Comparison of ENCODE assay signal across 15 cellular contexts in genomic region chr2:158502984-158503383, GRCh38. TPM values are rescaled to one million over a fixed set of nuclear protein-coding genes. Genes with fewer than 3 reads are reported as not detected.
DNase-seq lines count a peak whose midpoint lies in the region; ATAC-seq and TF ChIP-seq lines count a peak whose summit lies in the region.
"Had no signal": no experiment of that assay in that cellular context is flagged by ENCODE, and none has a peak within 500 bp of the region (broad histone marks: within the 10 kb centered on the region; RNA-seq: fewer than 3 reads in every experiment).

No MANE protein-coding gene starts in this region.

- ATAC-seq in HG03342 (IDR thresholded peaks at IDR 0.05; ENCODE audit: unreplicated experiment) = no peak
- ATAC-seq: sciatic nerve had no signal

- H3K27me3 ChIP-seq in brain microvascular endothelial cell (replicated peaks) = no peaks in the 10 kb centered on the region
- no peaks in the 10 kb centered on the region for H3K27me3 ChIP-seq in left ventricle myocardium inferior (ENCODE audit: low read depth)

- POLR2A ChIA-PET in GM10248 (lab: Yijun Ruan, JAX) = no interaction called here

- no peaks in the 10 kb centered on the region for H3K36me3 ChIP-seq in brain microvascular endothelial cell (replicated peaks)
- H3K36me3 ChIP-seq in left ventricle myocardium inferior = no peaks in the 10 kb centered on the region

- TF ChIP-seq CTCF in AG09319 (IDR thresholded peaks at IDR 0.05; ENCODE audit: low read depth, low read length) (no peak), brain microvascular endothelial cell (IDR thresholded peaks at IDR 0.05; ENCODE audit: low read depth, low read length, missing control alignments) (no peak), left ventricle myocardium inferior (IDR thresholded peaks at IDR 0.05; ENCODE audit: borderline replicate concordance) (no peak), GM10248 (IDR thresholded peaks at IDR 0.05; ENCODE audit: control extremely low read depth, extremely low read depth, low read depth, missing control alignments) (no peak)

- CTCF ChIA-PET in GM10248 (lab: Yijun Ruan, JAX) = no interaction called here

- peak overlapping the region; percentile 32 for H3K27ac ChIP-seq in brain microvascular endothelial cell
- no peak overlapping the region for H3K27ac ChIP-seq in left ventricle myocardium inferior (replicated peaks)
- H3K27ac ChIP-seq: coronary artery had no signal

- intact Hi-C loops in left ventricle myocardium inferior (cut with micrococcal nuclease) = no loop called here

- no peaks in the 10 kb centered on the region for H3K9me3 ChIP-seq in left ventricle myocardium inferior (replicated peaks)

- in situ Hi-C loops in brain microvascular endothelial cell (cut with HindIII; ENCODE audit: low pct_ligation_motif_present, low sequenced_read_pairs) = no loop called here

- H3K4me1 ChIP-seq in left ventricle myocardium inferior = peaks cover 71% of the 10 kb centered on the region

- no peak overlapping the region for H3K4me3 ChIP-seq in brain microvascular endothelial cell (ENCODE audit: low read depth, low read length)
- no peak overlapping the region for H3K4me3 ChIP-seq in left ventricle myocardium inferior
- H3K4me3 ChIP-seq: coronary artery had no signal

- DNase-seq in AG09319 (ENCODE audit: extremely low read depth, low read depth) (peak; percentile 79), LHCN-M2 (ENCODE audit: low read depth) (peak; percentile 46), brain microvascular endothelial cell (peak; percentile 24), kidney tubule cell (ENCODE audit: low spot score) (peak; percentile 46), left ventricle myocardium inferior (no peak), DMS 273 (lab: John Stamatoyannopoulos, UW; ENCODE audit: unreplicated experiment) (no peak), GM10248 (ENCODE audit: extremely low spot score) (no peak)
- DNase-seq: CD4-positive, CD25-positive, alpha-beta regulatory T cell; foreskin melanocyte; NCI-H146; SHP77 treated with DMSO at 0.1 percent for 48 hours; stimulated activated naive CD4-positive, alpha-beta T cell treated with Interleukin-2 at 50 U/mL for 16 hours had no signal

RNA-seq across cellular contexts. Expression of gene PKP4, which starts 46.2 kb away (rescaled TPM):
- 18.9 and 25.6 TPM in 2 replicates for total RNA-seq in LHCN-M2 (2014; rRNA removed)
- 34.9 TPM for polyA plus RNA-seq in LHCN-M2 (2012)
- total RNA-seq in left ventricle myocardium inferior = 47.6 TPM

RNA-seq across cellular contexts. Expression of gene CCDC148, which starts 46.4 kb away (rescaled TPM):
- 0.26 and 0.29 TPM in 2 replicates for total RNA-seq in LHCN-M2 (2014; rRNA removed)
- polyA plus RNA-seq in LHCN-M2 (2012) = 0.66 TPM
- 0.30 TPM for total RNA-seq in left ventricle myocardium inferior
- total RNA-seq: CD4-positive, CD25-positive, alpha-beta regulatory T cell had no signal
- polyA plus RNA-seq: CD4-positive, CD25-positive, alpha-beta regulatory T cell had no signal

Comparison
In these comparisons a context has a peak if more than half of its experiments do, and no peak if none do; other contexts are left out.
1. DNase-seq: peak in AG09319 (single experiment), LHCN-M2 (single experiment), brain microvascular endothelial cell (single experiment) and kidney tubule cell (single experiment); none in left ventricle myocardium inferior (single experiment), DMS 273 (single experiment) and GM10248 (single experiment).